In the genomic region with DNA sequence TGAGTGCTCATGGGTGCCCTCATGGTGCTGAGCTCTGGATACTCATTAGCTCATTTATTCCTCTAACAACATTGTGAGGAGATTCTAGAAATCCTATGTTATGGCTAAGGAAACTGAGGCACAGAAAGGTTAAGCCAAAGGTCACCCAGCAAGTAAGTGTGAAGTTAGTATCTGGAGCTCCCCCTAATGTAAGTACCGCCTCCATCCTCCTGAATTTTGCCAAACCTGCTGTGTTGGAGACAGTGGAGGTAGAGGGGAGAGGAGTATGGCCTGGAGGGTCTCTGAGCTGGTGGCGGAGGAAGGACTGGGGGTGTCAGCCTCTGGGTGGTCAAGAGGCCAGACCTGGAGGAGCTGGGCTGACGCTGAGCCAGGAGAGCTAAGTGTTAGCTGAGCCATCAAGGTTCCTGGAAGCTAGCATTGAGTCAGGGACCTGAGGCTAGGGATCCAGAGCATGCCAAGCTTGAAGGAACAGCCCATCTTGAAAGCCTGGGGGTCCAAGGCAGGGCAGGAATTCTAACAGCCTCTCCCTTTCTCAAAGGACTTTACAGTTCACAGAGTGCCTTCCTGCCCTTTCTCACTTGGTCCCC, we compare ENCODE assay signal across 8 cellular contexts.
A peak's percentile ranks its signal among the peaks of the same experiment; 100 is the strongest.
DNase-seq lines count a peak whose midpoint lies in the region; ATAC-seq and TF ChIP-seq lines count a peak whose summit lies in the region.

No MANE protein-coding gene starts in this region.

- TF ChIP-seq POLR2A in spleen (IDR thresholded peaks at IDR 0.05), result no peak

- H3K36me3 ChIP-seq in esophagus (ENCODE audit: control insufficient read depth in 2 of 2, insufficient read depth in 2 of 2, low read length in 1 of 2), result no peaks in the 10 kb centered on the region
- H3K36me3 ChIP-seq in spleen, result peaks cover 0 to 15% (median 3%) of the 10 kb centered on the region in 6 donors

- WGBS in esophagus, 2 donors, result 78 to 82% methylated on average over 3 of the region's 3 CpGs
- 83 to 100% (median 90%) methylated on average over 2 to 3 of the region's 3 CpGs for WGBS in spleen, 5 donors

- H3K27ac ChIP-seq in esophagus (ENCODE audit: low read depth in 2 of 2, low read length in 1 of 2) (peak overlapping the region; percentile 74 to 91), spleen (peak overlapping the region; percentile 77 to 96 (median 92))

- DNase-seq in spleen, result peak; percentile 82
- no peak for DNase-seq in NCI-H2171 treated with DMSO at 0.1 percent for 48 hours (lab: John Stamatoyannopoulos, UW)

- H3K9me3 ChIP-seq in esophagus (ENCODE audit: control insufficient read depth in 2 of 2, insufficient read depth in 1 of 2, low read depth in 1 of 2, low read length in 1 of 2) (no peaks in the 10 kb centered on the region), spleen (no peaks in the 10 kb centered on the region)

- ATAC-seq in GM19035 (IDR thresholded peaks at IDR 0.05; ENCODE audit: unreplicated experiment) (peak; percentile 2), SK-N-SH treated with all-trans-retinoic acid at 6 μM for 48 hours (peak; percentile 14), HG02973 (IDR thresholded peaks at IDR 0.05; ENCODE audit: unreplicated experiment) (no peak), GM18519 (IDR thresholded peaks at IDR 0.05; ENCODE audit: low FRiP score, unreplicated experiment) (no peak), HG03432 (IDR thresholded peaks at IDR 0.05; ENCODE audit: unreplicated experiment) (no peak)

- H3K4me1 ChIP-seq in esophagus (ENCODE audit: control insufficient read depth in 2 of 2, insufficient read depth in 2 of 2, low read length in 1 of 2), result peaks cover 29 to 51% of the 10 kb centered on the region in 2 donors
- H3K4me1 ChIP-seq in spleen, result peaks cover 61 to 100% (median 95%) of the 10 kb centered on the region in 6 donors

- intact Hi-C loops in spleen (cut with DNase I; ENCODE audit: low total_unique reads), result loop anchor here (10.0 kb wide), 1 partner anchor 64 kb away; no protein-coding TSS in a partner anchor

- TF ChIP-seq CTCF in spleen (IDR thresholded peaks at IDR 0.05 in 8 of 11, conservative IDR thresholded peaks at IDR 0.05 in 3 of 11), result no peak

- H3K27me3 ChIP-seq in esophagus (ENCODE audit: control insufficient read depth in 1 of 2, insufficient read depth in 2 of 2, low read length in 2 of 2) (no peaks in the 10 kb centered on the region), spleen (replicated peaks in 1 of 7) (no peaks in the 10 kb centered on the region)

- H3K4me3 ChIP-seq in esophagus (ENCODE audit: low read depth in 1 of 2, low read length in 2 of 2) (no peak overlapping the region), spleen (peak overlapping the region in 1 of 8 donors; percentile 69)

TF ChIP-seq in SK-N-SH treated with all-trans-retinoic acid at 6 μM for 48 hours, 23 proteins besides CTCF, POLR2A, EP300 and RAD21:
- TF ChIP-seq OSR1 (CRISPR knock-in tag; IDR thresholded peaks at IDR 0.05) (no peak), ZNF565 (CRISPR knock-in tag; conservative IDR thresholded peaks at IDR 0.05; ENCODE audit: low read depth) (no peak), ZFP3 (CRISPR knock-in tag; IDR thresholded peaks at IDR 0.05) (no peak), ARNTL (CRISPR knock-in tag; IDR thresholded peaks at IDR 0.05; ENCODE audit: borderline replicate concordance, low read depth) (no peak), ZC3H10 (CRISPR knock-in tag; IDR thresholded peaks at IDR 0.05) (no peak), ZNF8 (CRISPR knock-in tag; IDR thresholded peaks at IDR 0.05) (no peak)
- TF ChIP-seq, protein P1, sequence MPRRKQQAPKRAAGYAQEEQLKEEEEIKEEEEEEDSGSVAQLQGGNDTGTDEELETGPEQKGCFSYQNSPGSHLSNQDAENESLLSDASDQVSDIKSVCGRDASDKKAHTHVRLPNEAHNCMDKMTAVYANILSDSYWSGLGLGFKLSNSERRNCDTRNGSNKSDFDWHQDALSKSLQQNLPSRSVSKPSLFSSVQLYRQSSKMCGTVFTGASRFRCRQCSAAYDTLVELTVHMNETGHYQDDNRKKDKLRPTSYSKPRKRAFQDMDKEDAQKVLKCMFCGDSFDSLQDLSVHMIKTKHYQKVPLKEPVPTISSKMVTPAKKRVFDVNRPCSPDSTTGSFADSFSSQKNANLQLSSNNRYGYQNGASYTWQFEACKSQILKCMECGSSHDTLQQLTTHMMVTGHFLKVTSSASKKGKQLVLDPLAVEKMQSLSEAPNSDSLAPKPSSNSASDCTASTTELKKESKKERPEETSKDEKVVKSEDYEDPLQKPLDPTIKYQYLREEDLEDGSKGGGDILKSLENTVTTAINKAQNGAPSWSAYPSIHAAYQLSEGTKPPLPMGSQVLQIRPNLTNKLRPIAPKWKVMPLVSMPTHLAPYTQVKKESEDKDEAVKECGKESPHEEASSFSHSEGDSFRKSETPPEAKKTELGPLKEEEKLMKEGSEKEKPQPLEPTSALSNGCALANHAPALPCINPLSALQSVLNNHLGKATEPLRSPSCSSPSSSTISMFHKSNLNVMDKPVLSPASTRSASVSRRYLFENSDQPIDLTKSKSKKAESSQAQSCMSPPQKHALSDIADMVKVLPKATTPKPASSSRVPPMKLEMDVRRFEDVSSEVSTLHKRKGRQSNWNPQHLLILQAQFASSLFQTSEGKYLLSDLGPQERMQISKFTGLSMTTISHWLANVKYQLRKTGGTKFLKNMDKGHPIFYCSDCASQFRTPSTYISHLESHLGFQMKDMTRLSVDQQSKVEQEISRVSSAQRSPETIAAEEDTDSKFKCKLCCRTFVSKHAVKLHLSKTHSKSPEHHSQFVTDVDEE (CRISPR knock-in tag; IDR thresholded peaks at IDR 0.05), result no peak

Comparison
In these comparisons a context has a peak if more than half of its experiments do, and no peak if none do; other contexts are left out.
1. ATAC-seq: peak in GM19035 (single experiment) and SK-N-SH treated with all-trans-retinoic acid at 6 μM for 48 hours (single experiment); none in HG02973 (single experiment), GM18519 (single experiment) and HG03432 (single experiment).